In the genomic region with DNA sequence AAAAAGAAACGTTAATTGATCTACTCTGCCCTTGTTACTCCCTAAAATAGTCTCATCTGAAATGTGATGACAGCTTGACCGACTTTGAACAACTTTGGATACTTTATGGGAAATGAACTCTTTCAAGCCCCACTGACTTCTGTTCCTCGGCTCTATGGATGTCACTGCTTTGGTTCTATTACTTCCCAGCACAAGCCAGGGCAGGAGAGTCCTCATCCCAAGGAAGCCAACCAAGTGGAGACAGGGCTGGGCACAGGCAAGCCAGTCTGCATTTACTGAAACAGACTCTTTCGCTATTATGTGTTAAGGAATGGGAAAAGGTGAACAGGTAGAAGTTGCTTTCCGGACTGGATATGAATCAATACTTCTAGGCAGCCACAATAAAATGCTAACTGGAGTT, we compare ENCODE assay signal across 21 cellular contexts.
DNase-seq lines count a peak whose midpoint lies in the region; ATAC-seq and TF ChIP-seq lines count a peak whose summit lies in the region.
"Had no signal": no experiment of that assay in that cellular context is flagged by ENCODE, and none has a peak within 500 bp of the region (broad histone marks: within the 10 kb centered on the region; RNA-seq: fewer than 3 reads in every experiment).

No MANE protein-coding gene starts in this region.

- peaks cover 22 to 71% (median 44%) of the 10 kb centered on the region in 4 donors for H3K4me1 ChIP-seq in stomach

- 70 to 80% (median 72%) methylated on average over 5 of the region's 5 CpGs for WGBS in stomach, 5 donors

- no peak for TF ChIP-seq CTCF in stomach (IDR thresholded peaks at IDR 0.05)

- H3K27ac ChIP-seq in stomach: peak overlapping the region in 4 of 5 donors; percentile 5 to 92 (median 59)

- H3K9me3 Mint-ChIP-seq in activated naive CD4-positive, alpha-beta T cell treated with anti-CD3 and anti-CD28 coated beads for 36 hours: no peaks in the 10 kb centered on the region
- H3K9me3 Mint-ChIP-seq in activated naive CD4-positive, alpha-beta T cell treated with anti-CD3 and anti-CD28 coated beads, Interleukin-2, amount 50 U/mL, for 72 hours: peaks cover 4 to 5% of the 10 kb centered on the region in 2 donors
- no peaks in the 10 kb centered on the region for H3K9me3 Mint-ChIP-seq in memory B cell
- H3K9me3 Mint-ChIP-seq: CD4-positive, alpha-beta memory T cell; H9 had no signal

- TF ChIP-seq POLR2A in stomach (IDR thresholded peaks at IDR 0.05): no peak

- intact Hi-C loops in activated naive CD4-positive, alpha-beta T cell treated with anti-CD3 and anti-CD28 coated beads for 36 hours (cut with micrococcal nuclease): no loop called here
- intact Hi-C loops in stomach (cut with DNase I; ENCODE audit: low total_unique reads): no loop called here

- H3K9me3 ChIP-seq in T-helper 17 cell (ENCODE audit: control insufficient read depth, low read length, poor library complexity, severe bottlenecking) (no peaks in the 10 kb centered on the region), stomach (no peaks in the 10 kb centered on the region)

- H3K36me3 Mint-ChIP-seq in activated naive CD4-positive, alpha-beta T cell treated with anti-CD3 and anti-CD28 coated beads for 36 hours (ENCODE audit: low read depth): peaks cover 7% of the 10 kb centered on the region
- H3K36me3 Mint-ChIP-seq in activated naive CD4-positive, alpha-beta T cell treated with anti-CD3 and anti-CD28 coated beads, Interleukin-2, amount 50 U/mL, for 72 hours: peaks cover 10 to 19% of the 10 kb centered on the region in 2 donors
- H3K36me3 Mint-ChIP-seq in T-helper 17 cell (ENCODE audit: low read depth) (no peaks in the 10 kb centered on the region), memory B cell (peaks cover 13% of the 10 kb centered on the region)

- ATAC-seq in activated naive CD4-positive, alpha-beta T cell treated with anti-CD3 and anti-CD28 coated beads, Interleukin-2, amount 50 U/mL, for 72 hours: no peak
- ATAC-seq in T-helper 17 cell (no peak), memory B cell (ENCODE audit: low read depth) (no peak)

- H3K27me3 Mint-ChIP-seq in activated naive CD4-positive, alpha-beta T cell treated with anti-CD3 and anti-CD28 coated beads for 36 hours (ENCODE audit: low read depth): no peaks in the 10 kb centered on the region
- H3K27me3 Mint-ChIP-seq in T-helper 17 cell: no peaks in the 10 kb centered on the region
- no peaks in the 10 kb centered on the region for H3K27me3 Mint-ChIP-seq in memory B cell
- H3K27me3 Mint-ChIP-seq: CD4-positive, alpha-beta memory T cell had no signal

- DNase-seq in activated naive CD4-positive, alpha-beta T cell treated with anti-CD3 and anti-CD28 coated beads for 36 hours: no peak
- no peak for DNase-seq in activated naive CD4-positive, alpha-beta T cell treated with anti-CD3 and anti-CD28 coated beads, Interleukin-2, amount 50 U/mL, for 72 hours (ENCODE audit: low spot score in 2 of 2)
- DNase-seq in T-helper 17 cell: no peak
- no peak for DNase-seq in memory B cell (ENCODE audit: low spot score in 2 of 2)
- no peak for DNase-seq in stomach
- no peak for DNase-seq in stimulated activated CD8-positive, alpha-beta memory T cell treated with anti-CD3 and anti-CD28 coated beads, Interleukin-4, amount 100 ng/mL, for 48 hours
- no peak for DNase-seq in NCI-H1694 (lab: John Stamatoyannopoulos, UW)
- DNase-seq in HuH-7 (ENCODE audit: low spot score): no peak
- DNase-seq: Calu3; CD4-positive, alpha-beta memory T cell; GF-D8; H9; MM.1S; NCI-H1092 treated with DMSO at 0.1 percent for 48 hours; NCI-H146; NCI-H2081; NCI-H2171 treated with DMSO at 0.1 percent for 48 hours; NCI-H446 treated with DMSO at 0.1 percent for 48 hours; NCI-H748 treated with DMSO at 0.1 percent for 48 hours; NK-92 treated with Interleukin-12 subunit alpha and Interleukin-12 subunit beta, amount 100 ng/mL, for 24 hours; Right ventricle myocardium superior had no signal

- CTCF ChIA-PET in activated naive CD4-positive, alpha-beta T cell treated with anti-CD3 and anti-CD28 coated beads for 36 hours (lab: Charles Lee): no interaction called here

- peak overlapping the region; percentile 56 for H3K27ac Mint-ChIP-seq in activated naive CD4-positive, alpha-beta T cell treated with anti-CD3 and anti-CD28 coated beads for 36 hours
- peak overlapping the region in 1 of 2 donors; percentile 15 for H3K27ac Mint-ChIP-seq in activated naive CD4-positive, alpha-beta T cell treated with anti-CD3 and anti-CD28 coated beads, Interleukin-2, amount 50 U/mL, for 72 hours
- H3K27ac Mint-ChIP-seq in T-helper 17 cell (peak overlapping the region; percentile 21), memory B cell (peak overlapping the region; percentile 50)
- H3K27ac Mint-ChIP-seq: H9 had no signal

- no peaks in the 10 kb centered on the region for H3K36me3 ChIP-seq in stomach

- no peak overlapping the region for H3K4me3 ChIP-seq in stomach

- no peak overlapping the region for H3K4me3 Mint-ChIP-seq in activated naive CD4-positive, alpha-beta T cell treated with anti-CD3 and anti-CD28 coated beads for 36 hours
- no peak overlapping the region for H3K4me3 Mint-ChIP-seq in T-helper 17 cell
- H3K4me3 Mint-ChIP-seq in memory B cell: no peak overlapping the region
- H3K4me3 Mint-ChIP-seq: CD4-positive, alpha-beta memory T cell; H9 had no signal

- peaks cover 72% of the 10 kb centered on the region for H3K4me1 Mint-ChIP-seq in activated naive CD4-positive, alpha-beta T cell treated with anti-CD3 and anti-CD28 coated beads for 36 hours (ENCODE audit: low read depth)
- H3K4me1 Mint-ChIP-seq in T-helper 17 cell (peaks cover 32% of the 10 kb centered on the region), memory B cell (peaks cover 24% of the 10 kb centered on the region)

- H3K27me3 ChIP-seq in stomach: no peaks in the 10 kb centered on the region

- TF ChIP-seq EP300 in stomach (IDR thresholded peaks at IDR 0.05): no peak
